ENCODE assay signal across 23 cellular contexts in genomic region chr9:84815554-84815953, GRCh38.
"Had no signal": no experiment of that assay in that cellular context is flagged by ENCODE, and none has a peak within 500 bp of the region (broad histone marks: within the 10 kb centered on the region; RNA-seq: fewer than 3 reads in every experiment).

No MANE protein-coding gene starts in this region.

- DNase-seq: left ventricle myocardium inferior; naive B cell; natural killer cell; nephron progenitor cell; occipital lobe; ovary; right lobe of liver; stimulated activated CD4-positive, alpha-beta T cell treated with anti-CD3 and anti-CD28 coated beads, Interleukin-1b, Interleukin-23, amount 100 ng/mL, for 48 hours; stimulated activated CD4-positive, alpha-beta T cell treated with anti-CD3 and anti-CD28 coated beads, Interleukin-2, amount 100 ng/mL, for 48 hours; stimulated activated CD4-positive, alpha-beta T cell treated with anti-CD3 and anti-CD28 coated beads, Interleukin-4, amount 100 ng/mL, for 4 hours; stimulated activated CD8-positive, alpha-beta memory T cell treated with anti-CD3 and anti-CD28 coated beads, Interleukin-4, amount 100 ng/mL, for 48 hours; stimulated activated naive CD4-positive, alpha-beta T cell treated with Interleukin-2 at 50 U/mL for 16 hours; stimulated activated naive CD8-positive, alpha-beta T cell treated with anti-CD3 and anti-CD28 coated beads, Interleukin-15, amount 100 ng/mL, for 72 hours; substantia nigra; uterus had no signal

- ATAC-seq: natural killer cell; right lobe of liver; stimulated activated memory B cell treated with anti-CD40 and anti-IgM and Interleukin-4, amounts not matched to agents 10 μg/mL and 1 μg/mL and 100 μg/mL, for 72 hours; stimulated activated naive CD8-positive, alpha-beta T cell treated with anti-CD3 and anti-CD28 coated beads, Interleukin-15, amount 100 ng/mL, for 72 hours had no signal

- H3K4me3 ChIP-seq: hepatocyte, left ventricle myocardium inferior, lung, neural progenitor cell, ovary, right atrium auricular region, right lobe of liver, smooth muscle cell, tibial nerve, uterus had no signal

- H3K27ac ChIP-seq: hepatocyte, left ventricle myocardium inferior, neural progenitor cell, neutrophil, ovary, right atrium auricular region, right lobe of liver, tibial nerve, uterus had no signal
